ENCODE assay signal across 23 cellular contexts in the genomic region with DNA sequence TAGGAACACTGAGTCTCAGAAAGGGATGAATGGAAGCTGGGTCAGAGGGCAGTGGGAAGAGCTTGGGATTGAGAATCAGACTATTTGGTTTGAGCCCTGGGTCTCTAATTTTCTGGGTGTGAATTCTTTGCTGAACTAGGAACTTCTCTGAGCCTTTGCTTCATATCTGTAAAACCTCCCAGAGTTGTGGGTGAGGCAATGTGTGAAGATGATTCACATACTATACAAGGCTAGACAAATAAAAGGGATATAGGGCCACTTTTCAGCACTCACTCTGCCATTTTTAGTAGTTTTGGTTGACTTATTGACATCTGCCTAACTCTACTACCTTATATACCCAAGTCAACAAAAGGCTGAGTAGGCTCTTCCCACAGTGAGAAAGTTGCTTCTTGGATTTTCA.
DNase-seq lines count a peak whose midpoint lies in the region; ATAC-seq and TF ChIP-seq lines count a peak whose summit lies in the region.
"Had no signal": no experiment of that assay in that cellular context is flagged by ENCODE, and none has a peak within 500 bp of the region (broad histone marks: within the 10 kb centered on the region; RNA-seq: fewer than 3 reads in every experiment).

No MANE protein-coding gene starts in this region.

- H3K9me3 Mint-ChIP-seq in CD4-positive, alpha-beta memory T cell = peaks cover 0 to 2% (median 0%) of the 10 kb centered on the region in 8 donors
- H3K9me3 Mint-ChIP-seq: GM23338, T-cell had no signal

- peak; percentile 34 for DNase-seq in AG10803 (ENCODE audit: low read depth)
- peak; percentile 48 for DNase-seq in NCI-H226
- peak; percentile 60 for DNase-seq in choroid plexus epithelial cell (ENCODE audit: low read depth)
- DNase-seq in left colon = no peak
- no peak for DNase-seq in central memory CD4-positive, alpha-beta T cell
- DNase-seq in CD4-positive, alpha-beta memory T cell = no peak
- DNase-seq in NCI-H526 treated with DMSO at 0.1 percent for 48 hours (lab: John Stamatoyannopoulos, UW) = no peak
- DNase-seq: activated CD4-positive, alpha-beta T cell treated with anti-CD3 and anti-CD28 coated beads for 48 hours; activated CD8-positive, alpha-beta memory T cell treated with anti-CD3 and anti-CD28 coated beads, Interleukin-2, amount 50 U/mL, for 4 hours; adrenal gland; glutamatergic neuron; NCI-H146; NCI-H2171 treated with DMSO at 0.1 percent for 48 hours; NCI-H748 treated with DMSO at 0.1 percent for 48 hours; occipital lobe; OCI-M1; stimulated activated CD8-positive, alpha-beta memory T cell treated with anti-CD3 and anti-CD28 coated beads, Interleukin-4, amount 100 ng/mL, for 48 hours; T-cell had no signal

- H3K27ac Mint-ChIP-seq in CD4-positive, alpha-beta memory T cell = no peak overlapping the region
- H3K27ac Mint-ChIP-seq: GM23338 had no signal

- CTCF ChIA-PET in CD4-positive, alpha-beta memory T cell (lab: Charles Lee; ENCODE audit: partially characterized antibody) = no interaction called here

- peaks cover 21% of the 10 kb centered on the region for H3K4me1 ChIP-seq in CD4-positive, alpha-beta memory T cell (ENCODE audit: insufficient read depth, low read length)
- H3K4me1 ChIP-seq: esophagus muscularis mucosa had no signal

- H3K27me3 Mint-ChIP-seq in CD4-positive, alpha-beta memory T cell = no peaks in the 10 kb centered on the region
- H3K27me3 Mint-ChIP-seq: T-cell had no signal

- no peaks in the 10 kb centered on the region for H3K27me3 ChIP-seq in CD4-positive, alpha-beta memory T cell (ENCODE audit: insufficient read depth, low read length)
- H3K27me3 ChIP-seq: adrenal gland, esophagus muscularis mucosa had no signal

- intact Hi-C loops in left colon (cut with DNase I, micrococcal nuclease) = no loop called here
- intact Hi-C loops in CD4-positive, alpha-beta memory T cell (cut with micrococcal nuclease) = no loop called here

- peaks cover 14 to 25% (median 19%) of the 10 kb centered on the region in 4 donors for H3K4me1 Mint-ChIP-seq in CD4-positive, alpha-beta memory T cell

- no peaks in the 10 kb centered on the region for H3K36me3 ChIP-seq in CD4-positive, alpha-beta memory T cell (ENCODE audit: insufficient read depth, low read length)
- H3K36me3 ChIP-seq: adrenal gland, esophagus muscularis mucosa had no signal

- no peaks in the 10 kb centered on the region for H3K9me3 ChIP-seq in CD4-positive, alpha-beta memory T cell (ENCODE audit: control insufficient read depth in 1 of 2, low read length in 2 of 2)
- H3K9me3 ChIP-seq: adrenal gland, esophagus muscularis mucosa had no signal

- no peak overlapping the region for H3K27ac ChIP-seq in CD4-positive, alpha-beta memory T cell (ENCODE audit: low read depth, low read length)
- H3K27ac ChIP-seq: adrenal gland, esophagus muscularis mucosa had no signal

- no peaks in the 10 kb centered on the region for H3K36me3 Mint-ChIP-seq in CD4-positive, alpha-beta memory T cell
- H3K36me3 Mint-ChIP-seq: T-cell had no signal

- no peak overlapping the region for H3K4me3 Mint-ChIP-seq in CD4-positive, alpha-beta memory T cell
- H3K4me3 Mint-ChIP-seq: CD14-positive monocyte, GM23338, T-cell had no signal

- TF ChIP-seq CTCF in AG10803 (conservative IDR thresholded peaks at IDR 0.05; ENCODE audit: low read length) (no peak), choroid plexus epithelial cell (conservative IDR thresholded peaks at IDR 0.05; ENCODE audit: low read depth, low read length) (no peak)

- no peak overlapping the region for H3K4me3 ChIP-seq in AG10803 (ENCODE audit: low read length)
- H3K4me3 ChIP-seq in choroid plexus epithelial cell (ENCODE audit: low read depth, low read length) = no peak overlapping the region
- no peak overlapping the region for H3K4me3 ChIP-seq in CD4-positive, alpha-beta memory T cell (ENCODE audit: low read length in 2 of 2)
- H3K4me3 ChIP-seq: adrenal gland, esophagus muscularis mucosa, GM12878, GM23338 had no signal

- ATAC-seq in left colon = peak; percentile 54
- ATAC-seq in activated CD4-positive, CD25-positive, alpha-beta regulatory T cell treated with anti-CD3 and anti-CD28 coated beads, Interleukin-2, amount 50 U/mL, for 24 hours = no peak
- ATAC-seq: GM12878, GM23338, T-cell had no signal

- POLR2A ChIA-PET in CD4-positive, alpha-beta memory T cell (lab: Charles Lee; ENCODE audit: partially characterized antibody) = no interaction called here

Comparison
In these comparisons a context has a peak if more than half of its experiments do, and no peak if none do; other contexts are left out.
1. DNase-seq: peak in AG10803 (single experiment), NCI-H226 (single experiment) and choroid plexus epithelial cell (single experiment); none in left colon (0 of 2), central memory CD4-positive, alpha-beta T cell (single experiment), CD4-positive, alpha-beta memory T cell (0 of 5) and NCI-H526 treated with DMSO at 0.1 percent for 48 hours (single experiment).